In genomic region chr14:51004801-51005526, GRCh38 we compare ENCODE assay signal across 10 cellular contexts.
DNase-seq lines count a peak whose midpoint lies in the region; ATAC-seq, FAIRE-seq and TF ChIP-seq lines count a peak whose summit lies in the region.
"Had no signal": no experiment of that assay in that cellular context is flagged by ENCODE, and none has a peak within 500 bp of the region (broad histone marks: within the 10 kb centered on the region; RNA-seq: fewer than 3 reads in every experiment).

No MANE protein-coding gene starts in this region.

- H4K20me1 ChIP-seq in H9 (ENCODE audit: control insufficient read depth, insufficient read depth, insufficient read length) = no peaks in the 10 kb centered on the region

- no peaks in the 10 kb centered on the region for H3K27me3 ChIP-seq in heart left ventricle
- no peaks in the 10 kb centered on the region for H3K27me3 ChIP-seq in left ventricle myocardium inferior (ENCODE audit: low read depth)
- no peaks in the 10 kb centered on the region for H3K27me3 ChIP-seq in H9 (ENCODE audit: insufficient read depth, low read length)

- WGBS in heart left ventricle, 4 donors = 30 to 44% (median 43%) methylated on average over 6 of the region's 6 CpGs
- WGBS in H9 (ENCODE audit: extremely low coverage, insufficient read length, low lambda C conversion rate) = no CpG with 5 or more reads among the region's 6 CpGs

- H3K9me3 ChIP-seq in heart left ventricle (no peaks in the 10 kb centered on the region), left ventricle myocardium inferior (replicated peaks) (no peaks in the 10 kb centered on the region), H9 (ENCODE audit: control insufficient read depth, low read depth, low read length) (no peaks in the 10 kb centered on the region)

- no peak overlapping the region for H2BK12ac ChIP-seq in H9 (ENCODE audit: insufficient read length, low read depth, low read length)

- H2BK5ac ChIP-seq in H9 (ENCODE audit: insufficient read length, low read length) = no peak overlapping the region

- TF ChIP-seq CTCF in heart left ventricle (IDR thresholded peaks at IDR 0.05) = no peak
- no peak for TF ChIP-seq CTCF in left ventricle myocardium inferior (IDR thresholded peaks at IDR 0.05; ENCODE audit: borderline replicate concordance)
- TF ChIP-seq CTCF in H9 (conservative IDR thresholded peaks at IDR 0.05) = no peak

- H3K4ac ChIP-seq in H9 (ENCODE audit: low read depth, low read length) = no peak overlapping the region

- H3K23ac ChIP-seq in H9 (ENCODE audit: insufficient read length, low read depth, low read length) = no peak overlapping the region

- no peaks in the 10 kb centered on the region for H3K36me3 ChIP-seq in heart left ventricle
- H3K36me3 ChIP-seq in left ventricle myocardium inferior = no peaks in the 10 kb centered on the region

- H2BK15ac ChIP-seq in H9 (ENCODE audit: low read depth, low read length) = no peak overlapping the region

- no peaks in the 10 kb centered on the region; a peak in 1 of 5 replicates for H3K9me3 Mint-ChIP-seq in H9

- no peak overlapping the region for H3K9ac ChIP-seq in H9 (ENCODE audit: extremely low read depth, insufficient read length, low read length)

- no peaks in the 10 kb centered on the region for H3K4me1 Mint-ChIP-seq in H9

- H3K23me2 ChIP-seq in H9 (ENCODE audit: insufficient read length, low read depth, low read length, poor library complexity, severe bottlenecking) = no peaks in the 10 kb centered on the region

- no peaks in the 10 kb centered on the region for H3K79me2 ChIP-seq in H9 (ENCODE audit: insufficient read depth, low read length)

- H3K27me3 Mint-ChIP-seq in H9 (ENCODE audit: low read depth) = no peaks in the 10 kb centered on the region

- H3K79me1 ChIP-seq in H9 (ENCODE audit: insufficient read depth, low read depth, low read length, poor library complexity, severe bottlenecking) = no peaks in the 10 kb centered on the region

- no peak overlapping the region for H2BK120ac ChIP-seq in H9 (ENCODE audit: low read depth, low read length, poor library complexity, severe bottlenecking)

- peak; percentile 86 for FAIRE-seq in urothelium cell line (lab: Jason Lieb, UNC)
- FAIRE-seq: small intestine had no signal

- H3K4me3 Mint-ChIP-seq in H9 = no peak overlapping the region

- H3K27ac ChIP-seq in heart left ventricle (peak overlapping the region in 10 of 12 donors; percentile 3 to 65 (median 54)), left ventricle myocardium inferior (replicated peaks) (peak overlapping the region; percentile 20), H9 (ENCODE audit: insufficient read length, low read depth, low read length) (no peak overlapping the region)
- H3K27ac ChIP-seq: C4-2B had no signal

- ATAC-seq in heart left ventricle (peak in 3 of 4 donors; percentile 45 to 77 (median 70)), GM21367 (IDR thresholded peaks at IDR 0.05; ENCODE audit: unreplicated experiment) (no peak)

- H4K8ac ChIP-seq in H9 (replicated peaks; ENCODE audit: insufficient read length, low read depth, low read length) = no peak overlapping the region

- intact Hi-C loops in heart left ventricle (cut with DNase I) (no loop called here), cardiac septum (cut with DNase I) (no loop called here), left ventricle myocardium inferior (cut with micrococcal nuclease) (no loop called here)

- in situ Hi-C loops in SK-MEL-5 (cut with HindIII; ENCODE audit: low pct_unique_long_range_greater_than_20kb, low sequenced_read_pairs) = no loop called here

- no peak overlapping the region for H3T11ph ChIP-seq in H9 (ENCODE audit: low read length)

- no peak for TF ChIP-seq POLR2A in heart left ventricle (IDR thresholded peaks at IDR 0.05)

- no peak overlapping the region for H3K18ac ChIP-seq in H9 (ENCODE audit: insufficient read length, low read depth, low read length)

- H3K27ac Mint-ChIP-seq in H9 = no peak overlapping the region

- DNase-seq in heart left ventricle = no peak
- DNase-seq in cardiac septum (ENCODE audit: low spot score) = no peak
- DNase-seq in SK-MEL-5 (ENCODE audit: low read depth, low spot score) = peak; percentile 93
- no peak for DNase-seq in left ventricle myocardium inferior
- DNase-seq in urothelium cell line (ENCODE audit: low spot score) = peak; percentile 69
- DNase-seq in H9 = no peak
- DNase-seq in globus pallidus (ENCODE audit: low spot score) = no peak
- DNase-seq: small intestine had no signal

- H3K4me1 ChIP-seq in heart left ventricle (peaks cover 0 to 34% (median 7%) of the 10 kb centered on the region in 12 donors), left ventricle myocardium inferior (peaks cover 11% of the 10 kb centered on the region), H9 (ENCODE audit: insufficient read depth, low read length) (no peaks in the 10 kb centered on the region)

- H3K36me3 Mint-ChIP-seq in H9 (ENCODE audit: insufficient read depth in 1 of 3, low read depth in 3 of 3) = no peaks in the 10 kb centered on the region

- H2AFZ ChIP-seq in H9 (ENCODE audit: low read length) = no peak overlapping the region

- H2BK20ac ChIP-seq in H9 (ENCODE audit: low read depth, low read length, poor library complexity, severe bottlenecking) = no peak overlapping the region

- no peak overlapping the region for H3K4me3 ChIP-seq in heart left ventricle
- H3K4me3 ChIP-seq in left ventricle myocardium inferior = no peak overlapping the region

- H3K14ac ChIP-seq in H9 (ENCODE audit: insufficient read depth, low read length) = no peak overlapping the region

- no peak overlapping the region for H3K4me2 ChIP-seq in H9 (ENCODE audit: insufficient read depth, insufficient read length, low read length)

- no peak overlapping the region for H2AK5ac ChIP-seq in H9 (ENCODE audit: insufficient read length, low read length)

- H4K91ac ChIP-seq in H9 (ENCODE audit: insufficient read length, low read depth, low read length) = no peak overlapping the region

- H3K56ac ChIP-seq in H9 (ENCODE audit: insufficient read length, low read depth, low read length) = no peak overlapping the region

- H4K5ac ChIP-seq in H9 (ENCODE audit: insufficient read length, low read depth, low read length) = no peak overlapping the region

Comparison
In these comparisons a context has a peak if more than half of its experiments do, and no peak if none do; other contexts are left out.
1. DNase-seq: peak in SK-MEL-5 (single experiment) and urothelium cell line (single experiment); none in heart left ventricle (0 of 5), cardiac septum (single experiment), left ventricle myocardium inferior (single experiment), H9 (single experiment) and globus pallidus (single experiment).